Comparison of ENCODE assay signal across 8 cellular contexts in genomic region chr12:122966743-122967058, GRCh38. TPM values are rescaled to one million over a fixed set of nuclear protein-coding genes. Genes with fewer than 3 reads are reported as not detected.
A peak's percentile ranks its signal among the peaks of the same experiment; 100 is the strongest.
DNase-seq lines count a peak whose midpoint lies in the region; ATAC-seq and TF ChIP-seq lines count a peak whose summit lies in the region.

No MANE protein-coding gene starts in this region.

- no peaks in the 10 kb centered on the region for H3K27me3 ChIP-seq in suprapubic skin

- H3K36me3 Mint-ChIP-seq in activated CD4-positive, alpha-beta memory T cell treated with anti-CD3 and anti-CD28 coated beads for 36 hours: no peaks in the 10 kb centered on the region
- H3K36me3 Mint-ChIP-seq in activated CD4-positive, alpha-beta memory T cell treated with anti-CD3 and anti-CD28 coated beads, Interleukin-2, amount 10 ng/mL, durations not matched to agents 7 days and 5 days (ENCODE audit: low read depth): no peaks in the 10 kb centered on the region
- no peaks in the 10 kb centered on the region for H3K36me3 Mint-ChIP-seq in activated naive CD8-positive, alpha-beta T cell treated with anti-CD3 and anti-CD28 coated beads, Interleukin-2, amount 10 ng/mL, durations not matched to agents 7 days and 5 days
- no peaks in the 10 kb centered on the region for H3K36me3 Mint-ChIP-seq in memory B cell

- CTCF ChIA-PET in activated CD4-positive, alpha-beta memory T cell treated with anti-CD3 and anti-CD28 coated beads for 36 hours (lab: Charles Lee): interaction anchor here (0.7 to 1.9 kb wide), 5 partner anchors 9 to 106 kb away, joined by 3 to 7 read pairs (median 4); partner anchors contain the start of gene OGFOD2
- CTCF ChIA-PET in activated CD4-positive, alpha-beta memory T cell treated with anti-CD3 and anti-CD28 coated beads, Interleukin-2, amount 10 ng/mL, durations not matched to agents 7 days and 5 days (lab: Charles Lee): interaction anchor here (0.8 to 1.7 kb wide), 5 partner anchors 11 to 271 kb away, joined by 3 to 7 read pairs (median 5); no protein-coding TSS in a partner anchor

- H3K9me3 ChIP-seq in suprapubic skin: no peaks in the 10 kb centered on the region

- H3K4me3 ChIP-seq in suprapubic skin: peak overlapping the region; percentile 66

- TF ChIP-seq POLR2A in suprapubic skin (IDR thresholded peaks at IDR 0.05): no peak

- no peaks in the 10 kb centered on the region for H3K27me3 Mint-ChIP-seq in activated CD4-positive, alpha-beta memory T cell treated with anti-CD3 and anti-CD28 coated beads for 36 hours
- H3K27me3 Mint-ChIP-seq in activated CD4-positive, alpha-beta memory T cell treated with anti-CD3 and anti-CD28 coated beads, Interleukin-2, amount 10 ng/mL, durations not matched to agents 7 days and 5 days: no peaks in the 10 kb centered on the region
- no peaks in the 10 kb centered on the region for H3K27me3 Mint-ChIP-seq in activated naive CD8-positive, alpha-beta T cell treated with anti-CD3 and anti-CD28 coated beads, Interleukin-2, amount 10 ng/mL, durations not matched to agents 7 days and 5 days
- no peaks in the 10 kb centered on the region for H3K27me3 Mint-ChIP-seq in memory B cell

- H3K9me3 Mint-ChIP-seq in activated CD4-positive, alpha-beta memory T cell treated with anti-CD3 and anti-CD28 coated beads for 36 hours: no peaks in the 10 kb centered on the region
- no peaks in the 10 kb centered on the region for H3K9me3 Mint-ChIP-seq in activated CD4-positive, alpha-beta memory T cell treated with anti-CD3 and anti-CD28 coated beads, Interleukin-2, amount 10 ng/mL, durations not matched to agents 7 days and 5 days
- no peaks in the 10 kb centered on the region for H3K9me3 Mint-ChIP-seq in activated naive CD8-positive, alpha-beta T cell treated with anti-CD3 and anti-CD28 coated beads, Interleukin-2, amount 10 ng/mL, durations not matched to agents 7 days and 5 days
- H3K9me3 Mint-ChIP-seq in memory B cell: no peaks in the 10 kb centered on the region

- POLR2A ChIA-PET in activated CD4-positive, alpha-beta memory T cell treated with anti-CD3 and anti-CD28 coated beads for 36 hours (lab: Charles Lee): interaction anchor here (1.7 to 2.2 kb wide), 3 partner anchors 7 to 77 kb away, joined by 3 to 12 read pairs (median 5); partner anchors contain the start of gene OGFOD2
- POLR2A ChIA-PET in activated CD4-positive, alpha-beta memory T cell treated with anti-CD3 and anti-CD28 coated beads, Interleukin-2, amount 10 ng/mL, durations not matched to agents 7 days and 5 days (lab: Charles Lee): interaction anchor here (1.0 to 2.8 kb wide), 6 partner anchors 8 to 266 kb away, joined by 3 to 32 read pairs (median 4); partner anchors contain the start of genes HIP1R, MPHOSPH9, MTRFR and OGFOD2
- POLR2A ChIA-PET in activated naive CD8-positive, alpha-beta T cell treated with anti-CD3 and anti-CD28 coated beads, Interleukin-2, amount 10 ng/mL, durations not matched to agents 7 days and 5 days (lab: Charles Lee): interaction anchor here (0.7 to 2.4 kb wide), 6 partner anchors 9 to 272 kb away, joined by 3 to 23 read pairs (median 8); partner anchors contain the start of genes ARL6IP4, MPHOSPH9, MTRFR and OGFOD2

- WGBS in suprapubic skin: 37% methylated on average over 4 of the region's 5 CpGs

- H3K4me1 Mint-ChIP-seq in activated CD4-positive, alpha-beta memory T cell treated with anti-CD3 and anti-CD28 coated beads for 36 hours (ENCODE audit: low read depth): peaks cover 5% of the 10 kb centered on the region
- H3K4me1 Mint-ChIP-seq in activated CD4-positive, alpha-beta memory T cell treated with anti-CD3 and anti-CD28 coated beads, Interleukin-2, amount 10 ng/mL, durations not matched to agents 7 days and 5 days: peaks cover 10% of the 10 kb centered on the region
- peaks cover 9% of the 10 kb centered on the region for H3K4me1 Mint-ChIP-seq in activated naive CD8-positive, alpha-beta T cell treated with anti-CD3 and anti-CD28 coated beads, Interleukin-2, amount 10 ng/mL, durations not matched to agents 7 days and 5 days
- H3K4me1 Mint-ChIP-seq in memory B cell: peaks cover 6% of the 10 kb centered on the region

- H3K36me3 ChIP-seq in suprapubic skin: no peaks in the 10 kb centered on the region

- intact Hi-C loops in activated CD4-positive, alpha-beta memory T cell treated with anti-CD3 and anti-CD28 coated beads for 36 hours (cut with micrococcal nuclease): loop anchor here (1.0 kb wide), 1 partner anchor 8 kb away; no protein-coding TSS in a partner anchor

- H3K4me3 Mint-ChIP-seq in activated CD4-positive, alpha-beta memory T cell treated with anti-CD3 and anti-CD28 coated beads for 36 hours: peak overlapping the region; percentile 20
- no peak overlapping the region for H3K4me3 Mint-ChIP-seq in activated CD4-positive, alpha-beta memory T cell treated with anti-CD3 and anti-CD28 coated beads, Interleukin-2, amount 10 ng/mL, durations not matched to agents 7 days and 5 days
- peak overlapping the region; percentile 3 for H3K4me3 Mint-ChIP-seq in activated naive CD8-positive, alpha-beta T cell treated with anti-CD3 and anti-CD28 coated beads, Interleukin-2, amount 10 ng/mL, durations not matched to agents 7 days and 5 days
- peak overlapping the region; percentile 65 for H3K4me3 Mint-ChIP-seq in memory B cell

- ATAC-seq in activated naive CD8-positive, alpha-beta T cell treated with anti-CD3 and anti-CD28 coated beads, Interleukin-2, amount 10 ng/mL, durations not matched to agents 7 days and 5 days (ENCODE audit: low read depth): no peak
- no peak for ATAC-seq in memory B cell (ENCODE audit: low read depth)

- peaks cover 45% of the 10 kb centered on the region for H3K4me1 ChIP-seq in suprapubic skin

- no peak overlapping the region for H3K27ac Mint-ChIP-seq in activated CD4-positive, alpha-beta memory T cell treated with anti-CD3 and anti-CD28 coated beads for 36 hours
- no peak overlapping the region for H3K27ac Mint-ChIP-seq in activated CD4-positive, alpha-beta memory T cell treated with anti-CD3 and anti-CD28 coated beads, Interleukin-2, amount 10 ng/mL, durations not matched to agents 7 days and 5 days
- no peak overlapping the region for H3K27ac Mint-ChIP-seq in activated naive CD8-positive, alpha-beta T cell treated with anti-CD3 and anti-CD28 coated beads, Interleukin-2, amount 10 ng/mL, durations not matched to agents 7 days and 5 days
- peak overlapping the region; percentile 6 for H3K27ac Mint-ChIP-seq in memory B cell

- no peak for TF ChIP-seq CTCF in suprapubic skin (IDR thresholded peaks at IDR 0.05)

- peak overlapping the region; percentile 23 for H3K27ac ChIP-seq in suprapubic skin

- DNase-seq in activated CD4-positive, alpha-beta memory T cell treated with anti-CD3 and anti-CD28 coated beads for 36 hours: no peak
- no peak for DNase-seq in activated CD4-positive, alpha-beta memory T cell treated with anti-CD3 and anti-CD28 coated beads, Interleukin-2, amount 10 ng/mL, durations not matched to agents 7 days and 5 days
- DNase-seq in activated naive CD8-positive, alpha-beta T cell treated with anti-CD3 and anti-CD28 coated beads, Interleukin-2, amount 10 ng/mL, durations not matched to agents 7 days and 5 days: no peak
- DNase-seq in memory B cell (ENCODE audit: low spot score in 2 of 2) (no peak), suprapubic skin (ENCODE audit: low spot score in 2 of 2) (no peak), GDM1 (lab: John Stamatoyannopoulos, UW) (no peak), NOMO-1 treated with DMSO at 0.1 percent for 48 hours (lab: John Stamatoyannopoulos, UW; ENCODE audit: unreplicated experiment) (no peak), NK-92 (lab: John Stamatoyannopoulos, UW; ENCODE audit: unreplicated experiment) (no peak)

- no peak for TF ChIP-seq EP300 in suprapubic skin (IDR thresholded peaks at IDR 0.05)

RNA-seq across cellular contexts. Expression of gene ABCB9, which starts 0.4 kb away (rescaled TPM):
- total RNA-seq in activated CD4-positive, alpha-beta memory T cell treated with anti-CD3 and anti-CD28 coated beads for 36 hours: 1 to 10 TPM; 2.7 to 3.6 TPM
- 1 to 10 TPM; 3.2 to 3.3 TPM for total RNA-seq in activated CD4-positive, alpha-beta memory T cell treated with anti-CD3 and anti-CD28 coated beads, Interleukin-2, amount 10 ng/mL, durations not matched to agents 7 days and 5 days
- 1 to 10 TPM; 7.0 to 9.2 TPM for total RNA-seq in activated naive CD8-positive, alpha-beta T cell treated with anti-CD3 and anti-CD28 coated beads, Interleukin-2, amount 10 ng/mL, durations not matched to agents 7 days and 5 days
- 1 to 10 TPM; 2.7 to 9.5 (median 7.4) TPM for total RNA-seq in suprapubic skin

RNA-seq across cellular contexts. Expression of gene OGFOD2, which starts 8.3 kb away (rescaled TPM):
- 10 to 100 TPM; 22.6 to 23.7 TPM for total RNA-seq in activated CD4-positive, alpha-beta memory T cell treated with anti-CD3 and anti-CD28 coated beads for 36 hours
- total RNA-seq in activated CD4-positive, alpha-beta memory T cell treated with anti-CD3 and anti-CD28 coated beads, Interleukin-2, amount 10 ng/mL, durations not matched to agents 7 days and 5 days: 10 to 100 TPM; 24.7 to 25.4 TPM
- total RNA-seq in activated naive CD8-positive, alpha-beta T cell treated with anti-CD3 and anti-CD28 coated beads, Interleukin-2, amount 10 ng/mL, durations not matched to agents 7 days and 5 days: 10 to 100 TPM; 33.8 to 35.5 TPM
- 10 to 100 TPM in 3 of 4 donors, 1 to 10 TPM in 1; 9.9 to 27.0 (median 13.5) TPM for total RNA-seq in suprapubic skin

RNA-seq across cellular contexts. Expression of gene ARL6IP4, which starts 13.8 kb away (rescaled TPM):
- 100 to 1,000 TPM; 180 to 188 TPM for total RNA-seq in activated CD4-positive, alpha-beta memory T cell treated with anti-CD3 and anti-CD28 coated beads for 36 hours
- 100 to 1,000 TPM; 166 to 175 TPM for total RNA-seq in activated CD4-positive, alpha-beta memory T cell treated with anti-CD3 and anti-CD28 coated beads, Interleukin-2, amount 10 ng/mL, durations not matched to agents 7 days and 5 days
- total RNA-seq in activated naive CD8-positive, alpha-beta T cell treated with anti-CD3 and anti-CD28 coated beads, Interleukin-2, amount 10 ng/mL, durations not matched to agents 7 days and 5 days: 100 to 1,000 TPM; 204 to 211 TPM
- 100 to 1,000 TPM in 3 of 4 donors, 10 to 100 TPM in 1; 87.5 to 149 (median 114) TPM for total RNA-seq in suprapubic skin
